Comparison of ENCODE assay signal across 8 cellular contexts in genomic region chr19:31349160-31349881, GRCh38. TPM values are rescaled to one million over a fixed set of nuclear protein-coding genes. Genes with fewer than 3 reads are reported as not detected.
DNase-seq lines count a peak whose midpoint lies in the region; ATAC-seq and TF ChIP-seq lines count a peak whose summit lies in the region.

Gene TSHZ3, minus strand, starts transcription at chr19:31349436. Its CDS starts 217 bp downstream, at chr19:31349219.

- H3K4me3 ChIP-seq in PC-3 (ENCODE audit: low read length) (peak within 1 kb of the TSS; percentile 65), left ventricle myocardium inferior (peak within 1 kb of the TSS; percentile 96), parathyroid adenoma (ENCODE audit: low read depth, low read length) (peak within 1 kb of the TSS; percentile 68)

- H3K9me2 ChIP-seq in PC-3 (replicated peaks; ENCODE audit: low read length) = no peaks in the 10 kb centered on the region

- TF ChIP-seq CTCF in PC-3 (conservative IDR thresholded peaks at IDR 0.05; ENCODE audit: low read depth, low read length) = no peak
- peak; percentile 26 for TF ChIP-seq CTCF in left ventricle myocardium inferior (IDR thresholded peaks at IDR 0.05; ENCODE audit: borderline replicate concordance)
- no peak for TF ChIP-seq CTCF in parathyroid adenoma (IDR thresholded peaks at IDR 0.05)

- no TSS peak for BruUV-seq in PC-3 (replicated peaks; lab: Mats Ljungman, UMichigan)

- peak; percentile 45; the same call in 1 of the 2 replicates for ATAC-seq in PC-3
- ATAC-seq in HG02588 (IDR thresholded peaks at IDR 0.05; ENCODE audit: unreplicated experiment) = no peak
- ATAC-seq in HG02763 (IDR thresholded peaks at IDR 0.05; ENCODE audit: unreplicated experiment) = no peak
- ATAC-seq in GM18511 (IDR thresholded peaks at IDR 0.05; ENCODE audit: unreplicated experiment) = no peak

- H3K36me3 ChIP-seq in PC-3 (ENCODE audit: low read depth, low read length) = no peaks in the 10 kb centered on the region
- no peaks in the 10 kb centered on the region for H3K36me3 ChIP-seq in left ventricle myocardium inferior
- H3K36me3 ChIP-seq in parathyroid adenoma (ENCODE audit: control insufficient read depth, insufficient read depth, low read length) = no peaks in the 10 kb centered on the region

- no peaks in the 10 kb centered on the region for H3K79me2 ChIP-seq in PC-3 (ENCODE audit: low read length)
- H3K79me2 ChIP-seq in parathyroid adenoma = peaks cover 3% of the 10 kb centered on the region

- POLR2A ChIA-PET in PC-3 (lab: Charles Lee; ENCODE audit: unreplicated experiment) = no interaction called here

- no peak within 1 kb of the TSS for H3K27ac ChIP-seq in PC-3 (ENCODE audit: low read length)
- H3K27ac ChIP-seq in left ventricle myocardium inferior (replicated peaks) = peak within 1 kb of the TSS; percentile 96
- H3K27ac ChIP-seq in parathyroid adenoma = peak within 1 kb of the TSS; percentile 41

- H3K4me2 ChIP-seq in PC-3 (ENCODE audit: low read length) (peak within 1 kb of the TSS; percentile 78), parathyroid adenoma (ENCODE audit: low read length) (peak within 1 kb of the TSS; percentile 86)

- no peaks in the 10 kb centered on the region for H3K4me1 ChIP-seq in PC-3 (ENCODE audit: insufficient read depth, low read length)
- peaks cover 51% of the 10 kb centered on the region for H3K4me1 ChIP-seq in left ventricle myocardium inferior
- H3K4me1 ChIP-seq in parathyroid adenoma = no peaks in the 10 kb centered on the region

- intact Hi-C loops in PC-3 (cut with micrococcal nuclease) (no loop called here), left ventricle myocardium inferior (cut with micrococcal nuclease) (no loop called here)

- peak; percentile 90 for DNase-seq in EH (ENCODE audit: low read depth)
- peak; percentile 10 for DNase-seq in PC-3
- DNase-seq in amniotic stem cell (lab: John Stamatoyannopoulos, UW) = peak; percentile 50
- peak; percentile 86 for DNase-seq in left ventricle myocardium inferior

- CTCF ChIA-PET in PC-3 (lab: Charles Lee) = no interaction called here

- H3K9ac ChIP-seq in PC-3 (ENCODE audit: low read length) (no peak within 1 kb of the TSS), parathyroid adenoma (peak within 1 kb of the TSS; percentile 53)

- H3K27me3 ChIP-seq in PC-3 (ENCODE audit: low read length) (0 out of 2 replicates have a peak, but pooled peaks cover 6% of the 10 kb centered on the region), left ventricle myocardium inferior (ENCODE audit: low read depth) (peaks cover 45% of the 10 kb centered on the region), parathyroid adenoma (ENCODE audit: control insufficient read depth, insufficient read depth, low read length) (no peaks in the 10 kb centered on the region)

- H2AFZ ChIP-seq in PC-3 (ENCODE audit: low read length) = peak within 1 kb of the TSS; percentile 84
- H2AFZ ChIP-seq in parathyroid adenoma = peak within 1 kb of the TSS; percentile 95

- H3F3A ChIP-seq in PC-3 (ENCODE audit: low read length, unreplicated experiment) = no peaks in the 10 kb centered on the region

- H3K9me3 ChIP-seq in PC-3 (ENCODE audit: low read length) = no peaks in the 10 kb centered on the region
- H3K9me3 ChIP-seq in left ventricle myocardium inferior (replicated peaks) = no peaks in the 10 kb centered on the region
- no peaks in the 10 kb centered on the region for H3K9me3 ChIP-seq in parathyroid adenoma (ENCODE audit: control insufficient read depth, low read length)

- no peaks in the 10 kb centered on the region for H4K20me1 ChIP-seq in PC-3 (ENCODE audit: low read length)

RNA-seq across cellular contexts. Expression of gene TSHZ3, which starts in this region (rescaled TPM):
- 0.18 and 0.23 TPM in 2 replicates for total RNA-seq in PC-3 (2014; rRNA removed)
- 2.9 TPM for total RNA-seq in left ventricle myocardium inferior

Comparison
In these comparisons a context has a peak if more than half of its experiments do, and no peak if none do; other contexts are left out.
1. Peak in DNase-seq, ATAC-seq, H3K4me3 ChIP-seq and H3K4me2 ChIP-seq in PC-3; RNA of the gene not detected or under 1 TPM.
2. DNase-seq: peak in every context shown above with its lines; median percentile 90 in EH; 86 in left ventricle myocardium inferior; 50 in amniotic stem cell; 10 in PC-3.